ENCODE assay signal across 28 cellular contexts in genomic region chr19:42589792-42590191, GRCh38. TPM values are rescaled to one million over a fixed set of nuclear protein-coding genes. Genes with fewer than 3 reads are reported as not detected.
"Had no signal": no experiment of that assay in that cellular context is flagged by ENCODE, and none has a peak within 500 bp of the region (broad histone marks: within the 10 kb centered on the region; RNA-seq: fewer than 3 reads in every experiment).

No MANE protein-coding gene starts in this region.

- H3K4me1 ChIP-seq: stomach, suprapubic skin, testis, thyroid gland, tibial artery, tibial nerve, transverse colon, upper lobe of left lung, upper lobe of right lung, uterus, vagina had no signal

- H3K4me3 ChIP-seq: stomach, suprapubic skin, testis, thoracic aorta, thyroid gland, tibial artery, tibial nerve, transverse colon, upper lobe of left lung, upper lobe of right lung, uterus, vagina had no signal

- H3K27ac ChIP-seq: stomach, suprapubic skin, testis, thoracic aorta, thyroid gland, tibial artery, tibial nerve, transverse colon, upper lobe of left lung, upper lobe of right lung, uterus, vagina had no signal

- H3K9me3 ChIP-seq: stomach, suprapubic skin, testis, thoracic aorta, thyroid gland, tibial artery, tibial nerve, transverse colon, upper lobe of left lung, upper lobe of right lung, uterus, vagina had no signal

- FAIRE-seq: urothelium cell line had no signal

- ATAC-seq: stimulated activated effector memory CD8-positive, alpha-beta T cell treated with anti-CD3 and anti-CD28 coated beads, Interleukin-12 subunit alpha, Interleukin-12 subunit beta, amount 100 ng/mL, for 72 hours; stimulated activated memory B cell treated with anti-CD40 and anti-IgM and Interleukin-4, amounts not matched to agents 10 μg/mL and 1 μg/mL and 100 μg/mL, for 72 hours; stimulated activated naive B cell treated with anti-CD40 and anti-IgM and Interleukin-4, amounts not matched to agents 10 μg/mL and 1 μg/mL and 100 μg/mL, for 72 hours; stimulated activated naive CD8-positive, alpha-beta T cell treated with anti-CD3 and anti-CD28 coated beads, Interleukin-15, amount 100 ng/mL, for 72 hours; stimulated activated naive CD8-positive, alpha-beta T cell treated with anti-CD3 and anti-CD28 coated beads, Interleukin-15, Interleukin-2, amounts not matched to agents 100 U/mL and 50 U/mL, for 24 hours; upper lobe of right lung had no signal

- H3K36me3 ChIP-seq: stomach, suprapubic skin, thoracic aorta, thyroid gland, tibial artery, tibial nerve, transverse colon, upper lobe of left lung, upper lobe of right lung, uterus, vagina had no signal

- DNase-seq: stimulated activated CD4-positive, alpha-beta T cell treated with anti-CD3 and anti-CD28 coated beads, Interleukin-2, amount 100 ng/mL, for 48 hours; stimulated activated CD4-positive, alpha-beta T cell treated with anti-CD3 and anti-CD28 coated beads, Interleukin-4, amount 100 ng/mL, for 1 hour; stimulated activated CD4-positive, alpha-beta T cell treated with anti-CD3 and anti-CD28 coated beads, Interleukin-4, amount 100 ng/mL, for 24 hours; stimulated activated CD4-positive, alpha-beta T cell treated with anti-CD3 and anti-CD28 coated beads, Interleukin-4, amount 100 ng/mL, for 4 hours; stimulated activated CD8-positive, alpha-beta memory T cell treated with anti-CD3 and anti-CD28 coated beads, Interleukin-4, amount 100 ng/mL, for 48 hours; stimulated activated naive B cell treated with anti-CD40 and anti-IgM and Interleukin-4, amounts not matched to agents 10 μg/mL and 1 μg/mL and 100 μg/mL, for 72 hours; stimulated activated naive CD4-positive, alpha-beta T cell; stimulated activated naive CD4-positive, alpha-beta T cell treated with Interleukin-2 at 50 U/mL for 16 hours; stimulated activated naive CD8-positive, alpha-beta T cell treated with anti-CD3 and anti-CD28 coated beads, Interleukin-15, amount 100 ng/mL, for 72 hours; stimulated activated naive CD8-positive, alpha-beta T cell treated with anti-CD3 and anti-CD28 coated beads, Interleukin-15, Interleukin-2, amounts not matched to agents 100 U/mL and 50 U/mL, for 24 hours; stomach; substantia nigra; testis; thyroid gland; tibial artery; transverse colon; upper lobe of left lung; upper lobe of right lung; uterus had no signal

- H3K27me3 ChIP-seq: suprapubic skin, testis, thyroid gland, tibial artery, tibial nerve, transverse colon, upper lobe of left lung, uterus, vagina had no signal

RNA-seq across cellular contexts. Expression of gene CEACAM8, which starts 4.9 kb away (rescaled TPM):
- total RNA-seq: thoracic aorta, thyroid gland, tibial nerve, upper lobe of right lung, ureter, vagina had no signal
- polyA plus RNA-seq: urinary bladder had no signal
